ENCODE assay signal across 10 cellular contexts in genomic region chr13:99280166-99280565, GRCh38. TPM values are rescaled to one million over a fixed set of nuclear protein-coding genes. Genes with fewer than 3 reads are reported as not detected.
A peak's percentile ranks its signal among the peaks of the same experiment; 100 is the strongest.
DNase-seq lines count a peak whose midpoint lies in the region; ATAC-seq and TF ChIP-seq lines count a peak whose summit lies in the region.
"Had no signal": no experiment of that assay in that cellular context is flagged by ENCODE, and none has a peak within 500 bp of the region (broad histone marks: within the 10 kb centered on the region; RNA-seq: fewer than 3 reads in every experiment).

No MANE protein-coding gene starts in this region.

- TF ChIP-seq POLR2A in breast epithelium (IDR thresholded peaks at IDR 0.05) = no peak

- H4K20me1 ChIP-seq in BLaER1 = peaks cover 70% of the 10 kb centered on the region

- peak; percentile 30 for ATAC-seq in naive thymus-derived CD4-positive, alpha-beta T cell
- ATAC-seq in GM18520 (IDR thresholded peaks at IDR 0.05; ENCODE audit: unreplicated experiment) = no peak
- ATAC-seq in HG03460 (IDR thresholded peaks at IDR 0.05; ENCODE audit: unreplicated experiment) = no peak
- ATAC-seq: sciatic nerve had no signal

- POLR2A ChIA-PET in naive thymus-derived CD4-positive, alpha-beta T cell (lab: Charles Lee) = interaction anchor here (0.7 to 12.2 kb wide), 12 partner anchors 9 to 154 kb away, joined by 3 to 208 read pairs (median 4); partner anchors contain the start of gene GPR183

- H3K27ac ChIP-seq in BLaER1 (no peak overlapping the region), breast epithelium (peak overlapping the region; percentile 15 to 57)
- H3K27ac ChIP-seq in naive thymus-derived CD4-positive, alpha-beta T cell (ENCODE audit: low read depth, low read length) = peak overlapping the region; percentile 73

- CTCF ChIA-PET in naive thymus-derived CD4-positive, alpha-beta T cell (lab: Charles Lee) = interaction anchor here (0.7 to 1.5 kb wide), 3 partner anchors 11 to 137 kb away, joined by 3 to 6 read pairs (median 3); no protein-coding TSS in a partner anchor

- no peak for TF ChIP-seq CTCF in breast epithelium (IDR thresholded peaks at IDR 0.05)
- no peak for TF ChIP-seq CTCF in mesothelial cell of epicardium (IDR thresholded peaks at IDR 0.05; ENCODE audit: unreplicated experiment)

- H3K9ac ChIP-seq in BLaER1 = no peak overlapping the region

- intact Hi-C loops in breast epithelium (cut with DNase I; ENCODE audit: low total_unique reads) = no loop called here
- intact Hi-C loops in naive thymus-derived CD4-positive, alpha-beta T cell (cut with micrococcal nuclease) = loop anchor here (5.0 to 10.0 kb wide), 3 partner anchors 222 to 327 kb away; partner anchors contain the start of genes TM9SF2 (in 2 of the 2) and CLYBL (in 1 of the 2)

- peak overlapping the region; percentile 9; the same call in 1 of the 2 replicates for H3K4me2 ChIP-seq in BLaER1

- DNase-seq in HT1080 (ENCODE audit: low read depth) (peak; percentile 26), breast epithelium (ENCODE audit: low spot score in 2 of 2) (no peak), mesothelial cell of epicardium (ENCODE audit: low spot score in 2 of 2, unreplicated experiment in 2 of 2) (no peak), NCI-H2029 (lab: John Stamatoyannopoulos, UW) (no peak)
- DNase-seq in naive thymus-derived CD4-positive, alpha-beta T cell = no peak

- no peaks in the 10 kb centered on the region for H3K9me3 Mint-ChIP-seq in naive thymus-derived CD4-positive, alpha-beta T cell
- H3K9me3 Mint-ChIP-seq in mesothelial cell of epicardium = no peaks in the 10 kb centered on the region

- H3K36me3 ChIP-seq in BLaER1 = peaks cover 50% of the 10 kb centered on the region
- H3K36me3 ChIP-seq in breast epithelium = no peaks in the 10 kb centered on the region
- no peaks in the 10 kb centered on the region for H3K36me3 ChIP-seq in naive thymus-derived CD4-positive, alpha-beta T cell (ENCODE audit: control insufficient read depth in 2 of 3, insufficient read depth in 3 of 3, low read length in 3 of 3)

- peaks cover 0 to 28% (median 22%) of the 10 kb centered on the region in 5 donors for H3K36me3 Mint-ChIP-seq in naive thymus-derived CD4-positive, alpha-beta T cell
- H3K36me3 Mint-ChIP-seq in mesothelial cell of epicardium = peaks cover 10% of the 10 kb centered on the region

- peaks cover 60 to 99% (median 94%) of the 10 kb centered on the region in 7 donors for H3K4me1 Mint-ChIP-seq in naive thymus-derived CD4-positive, alpha-beta T cell
- peaks cover 6% of the 10 kb centered on the region for H3K4me1 Mint-ChIP-seq in mesothelial cell of epicardium

- H3K27me3 ChIP-seq in BLaER1 = no peaks in the 10 kb centered on the region
- H3K27me3 ChIP-seq in breast epithelium = no peaks in the 10 kb centered on the region
- no peaks in the 10 kb centered on the region for H3K27me3 ChIP-seq in naive thymus-derived CD4-positive, alpha-beta T cell (ENCODE audit: control insufficient read depth in 2 of 2, insufficient read depth in 2 of 2, low read length in 2 of 2)

- no peaks in the 10 kb centered on the region for H3K9me3 ChIP-seq in BLaER1
- H3K9me3 ChIP-seq in breast epithelium = no peaks in the 10 kb centered on the region
- no peaks in the 10 kb centered on the region for H3K9me3 ChIP-seq in naive thymus-derived CD4-positive, alpha-beta T cell (ENCODE audit: control insufficient read depth in 2 of 3, low read length in 3 of 3)

- H3K4me3 ChIP-seq in BLaER1 (no peak overlapping the region), breast epithelium (no peak overlapping the region)
- no peak overlapping the region for H3K4me3 ChIP-seq in naive thymus-derived CD4-positive, alpha-beta T cell (ENCODE audit: low read length)

- H3K4me1 ChIP-seq in BLaER1 (peaks cover 68% of the 10 kb centered on the region), breast epithelium (no peaks in the 10 kb centered on the region)
- peaks cover 84 to 89% of the 10 kb centered on the region in 2 donors for H3K4me1 ChIP-seq in naive thymus-derived CD4-positive, alpha-beta T cell (ENCODE audit: control insufficient read depth in 2 of 2, insufficient read depth in 2 of 2, low read length in 2 of 2)

- H3K27ac Mint-ChIP-seq in naive thymus-derived CD4-positive, alpha-beta T cell = peak overlapping the region; percentile 42 to 99 (median 96)
- no peak overlapping the region for H3K27ac Mint-ChIP-seq in mesothelial cell of epicardium

- H3K4me3 Mint-ChIP-seq in naive thymus-derived CD4-positive, alpha-beta T cell = peak overlapping the region in 5 of 10 donors; percentile 10 to 81 (median 21)
- no peak overlapping the region for H3K4me3 Mint-ChIP-seq in mesothelial cell of epicardium

- H3K27me3 Mint-ChIP-seq in naive thymus-derived CD4-positive, alpha-beta T cell = no peaks in the 10 kb centered on the region
- H3K27me3 Mint-ChIP-seq in mesothelial cell of epicardium (ENCODE audit: low read depth) = no peaks in the 10 kb centered on the region

RNA-seq across cellular contexts. Expression of gene GPR18, which starts 22.0 kb away (rescaled TPM):
- not detected in 2 replicates for total RNA-seq in HT1080 (2014; rRNA removed; shearing (Covaris generic))
- polyA plus RNA-seq in HT1080 (2015; cell fraction: cytosol; rRNA removed) = not detected in 2 replicates
- not detected in 2 replicates for polyA plus RNA-seq in HT1080 (2015; cell fraction: nucleus; rRNA removed)
- total RNA-seq in breast epithelium (under 1 TPM in 1 of 3 donors, not detected in 2; 0.32 TPM), mesothelial cell of epicardium (not detected in 3 replicates)
- total RNA-seq in naive thymus-derived CD4-positive, alpha-beta T cell = 10 to 100 TPM; 11.5 to 40.4 (median 21.1) TPM
- 10 to 100 TPM; 27.9 to 35.9 TPM for polyA plus RNA-seq in naive thymus-derived CD4-positive, alpha-beta T cell
- total RNA-seq: sciatic nerve, temporal lobe had no signal

RNA-seq across cellular contexts. Expression of gene GPR183, which starts 27.0 kb away (rescaled TPM):
- total RNA-seq in HT1080 (2014; rRNA removed; shearing (Covaris generic)) = not detected in 2 replicates
- not detected in 2 replicates for polyA plus RNA-seq in HT1080 (2015; cell fraction: cytosol; rRNA removed)
- polyA plus RNA-seq in HT1080 (2015; cell fraction: nucleus; rRNA removed) = 0.29 and 0.66 TPM in 2 replicates
- total RNA-seq in breast epithelium (10 to 100 TPM; 10.2 to 30.1 (median 21.4) TPM), mesothelial cell of epicardium (0.14 to 0.25 TPM (median 0.16 TPM) in 3 replicates)
- 100 to 1,000 TPM in 4 of 5 experiments, 10 to 100 TPM in 1; 26.8 to 231 (median 112) TPM for total RNA-seq in naive thymus-derived CD4-positive, alpha-beta T cell
- polyA plus RNA-seq in naive thymus-derived CD4-positive, alpha-beta T cell = 100 to 1,000 TPM; 234 to 241 TPM

Comparison
In these comparisons a context has a peak if more than half of its experiments do, and no peak if none do; other contexts are left out.
1. RNA of gene GPR18, which starts 22.0 kb away (total RNA-seq): 11.5 to 40.4 TPM in naive thymus-derived CD4-positive, alpha-beta T cell; 0.32 TPM in breast epithelium, not detected in HT1080 and not detected in mesothelial cell of epicardium; every median in the first group is over 4 times any median in the second.